In the genomic region with DNA sequence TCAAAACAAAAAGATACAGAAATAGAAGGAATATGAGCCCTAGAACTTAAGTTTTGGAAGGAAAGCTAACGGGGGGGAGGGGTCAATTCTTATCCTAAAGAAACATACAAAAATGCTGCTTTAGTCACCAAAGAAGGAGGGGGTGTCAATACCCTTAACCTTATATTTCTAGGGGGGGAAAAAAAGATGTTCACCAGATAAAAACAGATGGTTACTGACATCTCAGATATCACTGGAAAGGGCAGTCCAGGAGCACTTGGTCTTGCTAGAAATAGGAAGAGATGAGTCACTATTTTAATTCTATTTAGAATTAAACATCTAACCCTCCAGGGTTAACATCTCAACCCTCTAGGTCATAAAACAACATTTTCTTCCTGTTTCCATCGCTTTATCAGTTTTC, we compare ENCODE assay signal across 2 cellular contexts.
TF ChIP-seq lines count a peak whose summit lies in the region.

No MANE protein-coding gene starts in this region.

TF ChIP-seq in HepG2, 621 proteins besides CTCF, POLR2A, EP300 and RAD21:
- TF ChIP-seq ZNF317 (CRISPR knock-in tag; IDR thresholded peaks at IDR 0.05) = 0 out of 2 replicates have a peak, but pooled peaks have one; percentile 25
- TF ChIP-seq BHLHE40 (IDR thresholded peaks at IDR 0.05; ENCODE audit: low read length) = no peak

TF ChIP-seq in GM12891, 5 proteins besides CTCF, POLR2A, EP300 and RAD21:
- TF ChIP-seq SPI1 (IDR thresholded peaks at IDR 0.05; ENCODE audit: low read depth, low read length) = no peak
- TF ChIP-seq PAX5 (IDR thresholded peaks at IDR 0.05; ENCODE audit: insufficient read depth, low read length, severe bottlenecking) = no peak
- TF ChIP-seq POU2F2 (IDR thresholded peaks at IDR 0.05; ENCODE audit: low read depth, low read length) = no peak
- TF ChIP-seq POLR2AphosphoS5 (IDR thresholded peaks at IDR 0.05; ENCODE audit: low read depth, low read length) = no peak
- no peak for TF ChIP-seq TAF1 (IDR thresholded peaks at IDR 0.05; ENCODE audit: low read depth, low read length)
TF ChIP-seq in GM12891: peak in this region for 0.
